23 cellular contexts compared by ENCODE assay signal in the genomic region with DNA sequence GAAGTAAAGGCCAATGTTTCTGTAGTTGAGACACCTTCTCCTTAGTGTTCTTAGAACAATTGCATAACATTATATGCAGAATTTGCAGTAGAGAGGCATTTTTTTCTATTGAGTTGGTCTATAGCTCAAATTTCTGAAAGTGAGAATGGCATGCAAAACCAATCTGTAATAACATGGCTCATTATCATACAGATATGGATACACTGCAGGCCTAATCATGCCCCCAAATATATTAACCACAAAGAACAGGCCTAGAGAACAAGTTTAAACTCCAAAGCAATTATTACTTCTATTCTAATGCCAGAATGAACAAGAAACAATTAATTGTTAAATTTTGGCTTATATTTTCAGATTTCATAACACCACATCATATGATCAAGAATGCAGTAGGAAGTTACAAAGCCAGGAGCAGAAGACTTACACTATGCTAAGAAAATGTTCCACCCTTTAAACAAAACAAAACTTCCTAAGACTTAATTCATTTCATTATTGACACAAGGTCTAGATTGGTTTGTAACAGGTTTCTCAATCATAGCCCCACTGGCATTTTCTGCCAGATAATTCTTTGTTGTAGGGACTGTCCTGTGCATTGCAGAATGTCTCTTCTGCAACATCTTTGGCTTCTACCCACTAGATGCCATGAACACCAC. TPM values are rescaled to one million over a fixed set of nuclear protein-coding genes. Genes with fewer than 3 reads are reported as not detected.
"Had no signal": no experiment of that assay in that cellular context is flagged by ENCODE, and none has a peak within 500 bp of the region (broad histone marks: within the 10 kb centered on the region; RNA-seq: fewer than 3 reads in every experiment).

No MANE protein-coding gene starts in this region.

- H3K4me3 Mint-ChIP-seq: activated B cell treated with CpG ODN at 0.5 μM for 24 hours; activated CD4-positive, alpha-beta T cell treated with anti-CD3 and anti-CD28 coated beads for 36 hours; activated naive CD8-positive, alpha-beta T cell; activated T-cell treated with anti-CD3 and anti-CD28 coated beads, Interleukin-2, amount 50 U/mL, for 24 hours; activated T-helper 17 cell treated with anti-CD3 and anti-CD28 coated beads, Interleukin-2, amount 50 U/mL, for 72 hours; nephron; T-helper 1 cell treated with Interleukin-12 subunit alpha and Interleukin-12 subunit beta and Interleukin-4 antibody, amounts not matched to agents 30 μg/mL and 1 μg/mL, for 36 hours had no signal

- H3K4me3 ChIP-seq: left ventricle myocardium inferior, right lobe of liver, testis, uterus had no signal

- H3K9me3 Mint-ChIP-seq: activated T-cell treated with anti-CD3 and anti-CD28 coated beads, Interleukin-2, amount 50 U/mL, for 24 hours; nephron; T-helper 1 cell treated with Interleukin-12 subunit alpha and Interleukin-12 subunit beta and Interleukin-4 antibody, amounts not matched to agents 30 μg/mL and 1 μg/mL, for 36 hours had no signal

- H3K36me3 Mint-ChIP-seq: activated naive CD8-positive, alpha-beta T cell had no signal

- H3K9me3 ChIP-seq: left ventricle myocardium inferior, neutrophil, right lobe of liver, testis, uterus had no signal

- H3K27ac Mint-ChIP-seq: activated B cell treated with CpG ODN at 0.5 μM for 24 hours; activated CD4-positive, alpha-beta T cell treated with anti-CD3 and anti-CD28 coated beads for 36 hours; activated naive CD8-positive, alpha-beta T cell; activated T-cell treated with anti-CD3 and anti-CD28 coated beads, Interleukin-2, amount 50 U/mL, for 24 hours; activated T-helper 17 cell treated with anti-CD3 and anti-CD28 coated beads, Interleukin-2, amount 50 U/mL, for 72 hours; nephron; T-helper 1 cell treated with Interleukin-12 subunit alpha and Interleukin-12 subunit beta and Interleukin-4 antibody, amounts not matched to agents 30 μg/mL and 1 μg/mL, for 36 hours had no signal

- DNase-seq: activated B cell treated with CpG ODN at 0.5 μM for 24 hours; activated CD4-positive, alpha-beta T cell treated with anti-CD3 and anti-CD28 coated beads for 36 hours; activated CD4-positive, alpha-beta T cell treated with anti-CD3 and anti-CD28 coated beads, Interleukin-2, amount 50 U/mL, for 4 hours; activated CD8-positive, alpha-beta memory T cell treated with anti-CD3 and anti-CD28 coated beads for 24 hours; activated CD8-positive, alpha-beta memory T cell treated with anti-CD3 and anti-CD28 coated beads, Interleukin-2, amount 50 U/mL, for 4 hours; activated T-cell treated with anti-CD3 and anti-CD28 coated beads, Interleukin-2, amount 50 U/mL, for 24 hours; cerebellar nuclear complex; cortex of kidney; erythroblast; left ventricle myocardium inferior; right lobe of liver; stimulated activated CD4-positive, alpha-beta T cell treated with anti-CD3 and anti-CD28 coated beads, Interleukin-2, amount 100 ng/mL, for 48 hours; stimulated activated naive CD4-positive, alpha-beta T cell; T1000; testis; trophoblast cell; uterus had no signal

- ATAC-seq: activated CD4-positive, alpha-beta T cell treated with anti-CD3 and anti-CD28 coated beads for 36 hours; activated T-helper 17 cell treated with anti-CD3 and anti-CD28 coated beads, Interleukin-2, amount 50 U/mL, for 72 hours; right lobe of liver had no signal

- H3K4me1 ChIP-seq: right lobe of liver, testis, uterus had no signal

- H3K9ac ChIP-seq: parathyroid adenoma had no signal

- H3K36me3 ChIP-seq: neutrophil, right lobe of liver, uterus had no signal

- H3K4me1 Mint-ChIP-seq: activated B cell treated with CpG ODN at 0.5 μM for 24 hours; activated CD4-positive, alpha-beta T cell treated with anti-CD3 and anti-CD28 coated beads for 36 hours; activated T-helper 17 cell treated with anti-CD3 and anti-CD28 coated beads, Interleukin-2, amount 50 U/mL, for 72 hours had no signal

- H3K27ac ChIP-seq: left ventricle myocardium inferior, neutrophil, parathyroid adenoma, right lobe of liver, testis, uterus had no signal

- H3K27me3 Mint-ChIP-seq: activated B cell treated with CpG ODN at 0.5 μM for 24 hours; activated CD4-positive, alpha-beta T cell treated with anti-CD3 and anti-CD28 coated beads for 36 hours; activated T-cell treated with anti-CD3 and anti-CD28 coated beads, Interleukin-2, amount 50 U/mL, for 24 hours; activated T-helper 17 cell treated with anti-CD3 and anti-CD28 coated beads, Interleukin-2, amount 50 U/mL, for 72 hours had no signal

- H3K27me3 ChIP-seq: neutrophil, right lobe of liver, testis, uterus had no signal

RNA-seq across cellular contexts. Expression of gene TMTC1, which starts 26.9 kb away (rescaled TPM):
- total RNA-seq: activated B cell treated with CpG ODN at 0.5 μM for 24 hours; activated T-helper 17 cell treated with anti-CD3 and anti-CD28 coated beads, Interleukin-2, amount 50 U/mL, for 72 hours had no signal
